15 cellular contexts compared by ENCODE assay signal in genomic region chrX:39484669-39485068, GRCh38.
A peak's percentile ranks its signal among the peaks of the same experiment; 100 is the strongest.
DNase-seq lines count a peak whose midpoint lies in the region; ATAC-seq and TF ChIP-seq lines count a peak whose summit lies in the region.
"Had no signal": no experiment of that assay in that cellular context is flagged by ENCODE, and none has a peak within 500 bp of the region (broad histone marks: within the 10 kb centered on the region; RNA-seq: fewer than 3 reads in every experiment).

No MANE protein-coding gene starts in this region.

- no peak for ATAC-seq in HG03469 (IDR thresholded peaks at IDR 0.05; ENCODE audit: unreplicated experiment)
- no peak for ATAC-seq in naive thymus-derived CD8-positive, alpha-beta T cell
- ATAC-seq: HCT116, K562 had no signal

- H3K27me3 Mint-ChIP-seq in brain = no peaks in the 10 kb centered on the region
- H3K27me3 Mint-ChIP-seq in naive thymus-derived CD8-positive, alpha-beta T cell = no peaks in the 10 kb centered on the region

- no peaks in the 10 kb centered on the region for H3K36me3 Mint-ChIP-seq in brain
- H3K36me3 Mint-ChIP-seq in naive thymus-derived CD8-positive, alpha-beta T cell = no peaks in the 10 kb centered on the region

- H3K27ac Mint-ChIP-seq in brain = peak overlapping the region; percentile 21 to 75 (median 50)
- H3K27ac Mint-ChIP-seq in naive thymus-derived CD8-positive, alpha-beta T cell = no peak overlapping the region

- DNase-seq in COLO829 (ENCODE audit: low spot score) (peak; percentile 23), M059J (ENCODE audit: low read depth) (peak; percentile 6), retina (peak; percentile 32), glomerular visceral epithelial cell (ENCODE audit: extremely low spot score) (no peak)
- no peak for DNase-seq in naive thymus-derived CD8-positive, alpha-beta T cell
- DNase-seq: DMS79 treated with DMSO at 0.1 percent for 48 hours, NCI-H1105, NCI-H1930, NCI-H2171, NCI-H446 treated with DMSO at 0.1 percent for 48 hours, NCI-H82 had no signal

- POLR2A ChIA-PET in naive thymus-derived CD8-positive, alpha-beta T cell (lab: Charles Lee) = no interaction called here

- H3K4me3 Mint-ChIP-seq in brain = peak overlapping the region in 1 of 5 experiments; percentile 22
- no peak overlapping the region for H3K4me3 Mint-ChIP-seq in naive thymus-derived CD8-positive, alpha-beta T cell

- H3K4me1 Mint-ChIP-seq in brain = peaks cover 68% of the 10 kb centered on the region
- peaks cover 0 to 7% (median 3%) of the 10 kb centered on the region in 4 donors for H3K4me1 Mint-ChIP-seq in naive thymus-derived CD8-positive, alpha-beta T cell

- H3K9me3 Mint-ChIP-seq in brain = peaks cover 0 to 4% (median 0%) of the 10 kb centered on the region in 5 experiments
- peaks cover 0 to 3% (median 0%) of the 10 kb centered on the region in 9 donors for H3K9me3 Mint-ChIP-seq in naive thymus-derived CD8-positive, alpha-beta T cell

- no peak for TF ChIP-seq CTCF in brain (conservative IDR thresholded peaks at IDR 0.05)

Comparison
In these comparisons a context has a peak if more than half of its experiments do, and no peak if none do; other contexts are left out.
1. DNase-seq: peak in COLO829 (single experiment), M059J (single experiment) and retina (single experiment); none in glomerular visceral epithelial cell (single experiment) and naive thymus-derived CD8-positive, alpha-beta T cell (0 of 10).
2. H3K27ac Mint-ChIP-seq: peak in brain (5 of 5); none in naive thymus-derived CD8-positive, alpha-beta T cell (0 of 10).